Comparison of ENCODE assay signal across 18 cellular contexts in genomic region chr22:47839586-47840245, GRCh38.
"Had no signal": no experiment of that assay in that cellular context is flagged by ENCODE, and none has a peak within 500 bp of the region (broad histone marks: within the 10 kb centered on the region; RNA-seq: fewer than 3 reads in every experiment).

No MANE protein-coding gene starts in this region.

- H3K4me3 ChIP-seq: ascending aorta, coronary artery, esophagus squamous epithelium, heart left ventricle, lower lobe of right lung, transverse colon had no signal

- ATAC-seq: activated naive CD4-positive, alpha-beta T cell treated with anti-CD3 and anti-CD28 coated beads, Interleukin-2, amount 50 U/mL, for 72 hours; activated T-helper 17 cell treated with anti-CD3 and anti-CD28 coated beads, Interleukin-2, amount 50 U/mL, for 72 hours; heart left ventricle; left lobe of liver; naive thymus-derived CD4-positive, alpha-beta T cell; T-cell had no signal

- H3K9me3 ChIP-seq: ascending aorta, esophagus squamous epithelium, heart left ventricle, lower lobe of right lung, transverse colon had no signal

- H3K27me3 ChIP-seq: ascending aorta had no signal

- H3K4me1 ChIP-seq: ascending aorta, esophagus squamous epithelium, heart left ventricle, lower lobe of right lung, transverse colon had no signal

- H3K27ac ChIP-seq: ascending aorta, coronary artery, esophagus squamous epithelium, heart left ventricle, lower lobe of right lung, transverse colon, VCaP had no signal

- H3K36me3 ChIP-seq: ascending aorta, esophagus squamous epithelium, heart left ventricle, lower lobe of right lung, transverse colon had no signal

- DNase-seq: activated CD8-positive, alpha-beta memory T cell treated with anti-CD3 and anti-CD28 coated beads for 24 hours; activated CD8-positive, alpha-beta memory T cell treated with anti-CD3 and anti-CD28 coated beads, Interleukin-2, amount 50 U/mL, for 4 hours; activated T-cell treated with anti-CD3 and anti-CD28 coated beads, Interleukin-2, amount 50 U/mL, for 24 hours; endodermal cell; esophagus squamous epithelium; heart left ventricle; lower lobe of right lung; naive thymus-derived CD4-positive, alpha-beta T cell; retina; stimulated activated CD4-positive, alpha-beta T cell treated with anti-CD3 and anti-CD28 coated beads, Interleukin-2, amount 100 ng/mL, for 24 hours; T-cell; transverse colon had no signal
